In genomic region chr10:80153460-80153859, GRCh38 we compare ENCODE assay signal across 22 cellular contexts. TPM values are rescaled to one million over a fixed set of nuclear protein-coding genes. Genes with fewer than 3 reads are reported as not detected.
DNase-seq lines count a peak whose midpoint lies in the region; ATAC-seq, FAIRE-seq and TF ChIP-seq lines count a peak whose summit lies in the region.
"Had no signal": no experiment of that assay in that cellular context is flagged by ENCODE, and none has a peak within 500 bp of the region (broad histone marks: within the 10 kb centered on the region; RNA-seq: fewer than 3 reads in every experiment).

No MANE protein-coding gene starts in this region.

- peak overlapping the region; percentile 16 for H3K27ac Mint-ChIP-seq in stimulated activated naive CD8-positive, alpha-beta T cell treated with anti-CD3 and anti-CD28 coated beads, Interleukin-15, Interleukin-2, amounts not matched to agents 100 ng/mL and 50 ng/mL, for 24 hours
- H3K27ac Mint-ChIP-seq in activated T-helper 1 cell treated with anti-CD3 and anti-CD28 coated beads, Interleukin-12 subunit alpha, Interleukin-12 subunit beta, Interleukin-2, Interleukin-4 antibody, amounts not matched to agents 30 ng/mL and 10 ng/mL and 1 ng/mL, durations not matched to agents 14 hours and 24 hours and 36 hours = peak overlapping the region; percentile 54
- H3K27ac Mint-ChIP-seq in osteocyte (ENCODE audit: unreplicated experiment) = peak overlapping the region; percentile 70
- H3K27ac Mint-ChIP-seq: progenitor cell of endocrine pancreas had no signal

- peaks cover 24% of the 10 kb centered on the region for H3K4me1 Mint-ChIP-seq in stimulated activated naive CD8-positive, alpha-beta T cell treated with anti-CD3 and anti-CD28 coated beads, Interleukin-15, Interleukin-2, amounts not matched to agents 100 ng/mL and 50 ng/mL, for 24 hours (ENCODE audit: low read depth)
- H3K4me1 Mint-ChIP-seq in activated T-helper 1 cell treated with anti-CD3 and anti-CD28 coated beads, Interleukin-12 subunit alpha, Interleukin-12 subunit beta, Interleukin-2, Interleukin-4 antibody, amounts not matched to agents 30 ng/mL and 10 ng/mL and 1 ng/mL, durations not matched to agents 14 hours and 24 hours and 36 hours (ENCODE audit: low read depth) = peaks cover under 1% of the 10 kb centered on the region
- H3K4me1 Mint-ChIP-seq in osteocyte (ENCODE audit: unreplicated experiment) = peaks cover 46% of the 10 kb centered on the region

- peaks cover 8% of the 10 kb centered on the region in 2 donors for H3K4me1 ChIP-seq in aorta (ENCODE audit: control insufficient read depth in 1 of 2, insufficient read depth in 2 of 2, low read length in 2 of 2)

- no peak overlapping the region for H3K27ac ChIP-seq in aorta (ENCODE audit: low read depth in 1 of 2, low read length in 2 of 2)

- no peak for TF ChIP-seq CTCF in osteocyte (IDR thresholded peaks at IDR 0.05)

- H3K9me3 Mint-ChIP-seq in stimulated activated naive CD8-positive, alpha-beta T cell treated with anti-CD3 and anti-CD28 coated beads, Interleukin-15, Interleukin-2, amounts not matched to agents 100 ng/mL and 50 ng/mL, for 24 hours = peaks cover 11% of the 10 kb centered on the region
- no peaks in the 10 kb centered on the region for H3K9me3 Mint-ChIP-seq in activated T-helper 1 cell treated with anti-CD3 and anti-CD28 coated beads, Interleukin-12 subunit alpha, Interleukin-12 subunit beta, Interleukin-2, Interleukin-4 antibody, amounts not matched to agents 30 ng/mL and 10 ng/mL and 1 ng/mL, durations not matched to agents 14 hours and 24 hours and 36 hours
- peaks cover 11% of the 10 kb centered on the region for H3K9me3 Mint-ChIP-seq in osteocyte (ENCODE audit: unreplicated experiment)

- no peak overlapping the region for H3K4me3 ChIP-seq in aorta (ENCODE audit: low read length in 2 of 2)
- H3K4me3 ChIP-seq: GM12878, tibial artery had no signal

- ATAC-seq in stimulated activated naive CD8-positive, alpha-beta T cell treated with anti-CD3 and anti-CD28 coated beads, Interleukin-15, Interleukin-2, amounts not matched to agents 100 U/mL and 50 U/mL, for 24 hours = no peak
- ATAC-seq in aorta (ENCODE audit: low FRiP score) (no peak), GM21447 (IDR thresholded peaks at IDR 0.05; ENCODE audit: unreplicated experiment) (no peak)
- ATAC-seq: GM12878 had no signal

- peaks cover 4 to 5% of the 10 kb centered on the region in 2 donors for H3K36me3 ChIP-seq in aorta (ENCODE audit: control insufficient read depth in 1 of 2, insufficient read depth in 2 of 2, low read length in 1 of 2)

- DNase-seq in stimulated activated naive CD8-positive, alpha-beta T cell treated with anti-CD3 and anti-CD28 coated beads, Interleukin-15, Interleukin-2, amounts not matched to agents 100 U/mL and 50 U/mL, for 24 hours = no peak
- no peak for DNase-seq in activated T-helper 1 cell treated with anti-CD3 and anti-CD28 coated beads, Interleukin-12 subunit alpha, Interleukin-12 subunit beta, Interleukin-2, Interleukin-4 antibody, amounts not matched to agents 30 ng/mL and 10 ng/mL and 1 ng/mL, durations not matched to agents 14 hours and 24 hours and 36 hours (ENCODE audit: low spot score)
- no peak for DNase-seq in osteocyte (ENCODE audit: extremely low spot score, unreplicated experiment)
- peak; percentile 42 to 61 for DNase-seq in aorta
- DNase-seq in RCC 7860 (ENCODE audit: low spot score) = no peak
- no peak for DNase-seq in activated CD4-positive, CD25-positive, alpha-beta regulatory T cell treated with anti-CD3 and anti-CD28 coated beads, Interleukin-2, amount 50 U/mL, for 72 hours
- DNase-seq: activated CD4-positive, alpha-beta T cell treated with anti-CD3 and anti-CD28 coated beads for 48 hours; activated CD8-positive, alpha-beta memory T cell treated with anti-CD3 and anti-CD28 coated beads, Interleukin-2, amount 50 U/mL, for 48 hours; activated naive CD4-positive, alpha-beta T cell; cerebellar nuclear complex; foreskin melanocyte; KBM-7; NCI-H1694 treated with DMSO at 0.1 percent for 48 hours; OCI-M1; T-helper 1 cell; tibial artery had no signal

- H3K36me3 Mint-ChIP-seq in stimulated activated naive CD8-positive, alpha-beta T cell treated with anti-CD3 and anti-CD28 coated beads, Interleukin-15, Interleukin-2, amounts not matched to agents 100 ng/mL and 50 ng/mL, for 24 hours (ENCODE audit: low read depth) = peaks cover 91% of the 10 kb centered on the region
- peaks cover 68% of the 10 kb centered on the region for H3K36me3 Mint-ChIP-seq in activated T-helper 1 cell treated with anti-CD3 and anti-CD28 coated beads, Interleukin-12 subunit alpha, Interleukin-12 subunit beta, Interleukin-2, Interleukin-4 antibody, amounts not matched to agents 30 ng/mL and 10 ng/mL and 1 ng/mL, durations not matched to agents 14 hours and 24 hours and 36 hours (ENCODE audit: low read depth)
- H3K36me3 Mint-ChIP-seq in osteocyte (ENCODE audit: unreplicated experiment) = peaks cover 48% of the 10 kb centered on the region

- no peak for FAIRE-seq in RCC 7860 (lab: Jason Lieb, UNC)
- FAIRE-seq: GM12878 had no signal

- no peak overlapping the region for H3K4me3 Mint-ChIP-seq in stimulated activated naive CD8-positive, alpha-beta T cell treated with anti-CD3 and anti-CD28 coated beads, Interleukin-15, Interleukin-2, amounts not matched to agents 100 ng/mL and 50 ng/mL, for 24 hours
- H3K4me3 Mint-ChIP-seq in activated T-helper 1 cell treated with anti-CD3 and anti-CD28 coated beads, Interleukin-12 subunit alpha, Interleukin-12 subunit beta, Interleukin-2, Interleukin-4 antibody, amounts not matched to agents 30 ng/mL and 10 ng/mL and 1 ng/mL, durations not matched to agents 14 hours and 24 hours and 36 hours = no peak overlapping the region
- H3K4me3 Mint-ChIP-seq in osteocyte (ENCODE audit: unreplicated experiment) = no peak overlapping the region
- H3K4me3 Mint-ChIP-seq: neural crest cell had no signal

- no peaks in the 10 kb centered on the region for H3K27me3 ChIP-seq in aorta (ENCODE audit: control insufficient read depth in 1 of 2, insufficient read depth in 2 of 2, low read length in 1 of 2)
- H3K27me3 ChIP-seq: tibial artery had no signal

- H3K9me3 ChIP-seq in aorta (ENCODE audit: control insufficient read depth, low read length) = no peaks in the 10 kb centered on the region

- 78 to 97% methylated on average over 3 of the region's 3 CpGs for WGBS in aorta, 2 donors

- intact Hi-C loops in activated T-helper 1 cell treated with anti-CD3 and anti-CD28 coated beads, Interleukin-12 subunit alpha, Interleukin-12 subunit beta, Interleukin-2, Interleukin-4 antibody, amounts not matched to agents 30 ng/mL and 10 ng/mL and 1 ng/mL, durations not matched to agents 14 hours and 24 hours and 36 hours (cut with micrococcal nuclease) = no loop called here
- intact Hi-C loops in aorta (cut with DNase I) = no loop called here

- no peaks in the 10 kb centered on the region for H3K27me3 Mint-ChIP-seq in stimulated activated naive CD8-positive, alpha-beta T cell treated with anti-CD3 and anti-CD28 coated beads, Interleukin-15, Interleukin-2, amounts not matched to agents 100 ng/mL and 50 ng/mL, for 24 hours
- no peaks in the 10 kb centered on the region for H3K27me3 Mint-ChIP-seq in activated T-helper 1 cell treated with anti-CD3 and anti-CD28 coated beads, Interleukin-12 subunit alpha, Interleukin-12 subunit beta, Interleukin-2, Interleukin-4 antibody, amounts not matched to agents 30 ng/mL and 10 ng/mL and 1 ng/mL, durations not matched to agents 14 hours and 24 hours and 36 hours (ENCODE audit: insufficient read depth)
- H3K27me3 Mint-ChIP-seq in osteocyte (ENCODE audit: unreplicated experiment) = no peaks in the 10 kb centered on the region
- H3K27me3 Mint-ChIP-seq: progenitor cell of endocrine pancreas had no signal

RNA-seq across cellular contexts. Expression of gene PLAC9, which starts 20.9 kb away (rescaled TPM):
- not detected in 2 replicates for total RNA-seq in activated T-helper 1 cell treated with anti-CD3 and anti-CD28 coated beads, Interleukin-12 subunit alpha, Interleukin-12 subunit beta, Interleukin-2, Interleukin-4 antibody, amounts not matched to agents 30 ng/mL and 10 ng/mL and 1 ng/mL, durations not matched to agents 14 hours and 24 hours and 36 hours
- total RNA-seq in osteocyte (125 and 131 TPM in 2 replicates), aorta (100 to 1,000 TPM in 1 of 2 donors, 10 to 100 TPM in 1; 37.7 to 113 TPM)
- polyA plus RNA-seq in aorta = 100 to 1,000 TPM in 1 of 2 donors, 10 to 100 TPM in 1; 72.6 to 166 TPM
- total RNA-seq: GM12878, mononuclear cell had no signal
- polyA plus RNA-seq: GM12878 had no signal

RNA-seq across cellular contexts. Expression of gene ANXA11, which starts 51.9 kb away (rescaled TPM):
- total RNA-seq in activated T-helper 1 cell treated with anti-CD3 and anti-CD28 coated beads, Interleukin-12 subunit alpha, Interleukin-12 subunit beta, Interleukin-2, Interleukin-4 antibody, amounts not matched to agents 30 ng/mL and 10 ng/mL and 1 ng/mL, durations not matched to agents 14 hours and 24 hours and 36 hours = 216 and 239 TPM in 2 replicates
- 127 and 129 TPM in 2 replicates for total RNA-seq in osteocyte
- 100 to 1,000 TPM; 227 to 256 TPM for total RNA-seq in aorta
- polyA plus RNA-seq in aorta = 100 to 1,000 TPM in 1 of 2 donors, 10 to 100 TPM in 1; 97.3 to 160 TPM

Comparison
In these comparisons a context has a peak if more than half of its experiments do, and no peak if none do; other contexts are left out.
1. H3K27ac Mint-ChIP-seq: peak in every context shown above with its lines; median percentile 70 in osteocyte; 54 in activated T-helper 1 cell treated with anti-CD3 and anti-CD28 coated beads, Interleukin-12 subunit alpha, Interleukin-12 subunit beta, Interleukin-2, Interleukin-4 antibody, amounts not matched to agents 30 ng/mL and 10 ng/mL and 1 ng/mL, durations not matched to agents 14 hours and 24 hours and 36 hours; 16 in stimulated activated naive CD8-positive, alpha-beta T cell treated with anti-CD3 and anti-CD28 coated beads, Interleukin-15, Interleukin-2, amounts not matched to agents 100 ng/mL and 50 ng/mL, for 24 hours.
2. DNase-seq: peak in aorta (2 of 2); none in stimulated activated naive CD8-positive, alpha-beta T cell treated with anti-CD3 and anti-CD28 coated beads, Interleukin-15, Interleukin-2, amounts not matched to agents 100 U/mL and 50 U/mL, for 24 hours (single experiment), activated T-helper 1 cell treated with anti-CD3 and anti-CD28 coated beads, Interleukin-12 subunit alpha, Interleukin-12 subunit beta, Interleukin-2, Interleukin-4 antibody, amounts not matched to agents 30 ng/mL and 10 ng/mL and 1 ng/mL, durations not matched to agents 14 hours and 24 hours and 36 hours (single experiment), osteocyte (single experiment), RCC 7860 (single experiment) and activated CD4-positive, CD25-positive, alpha-beta regulatory T cell treated with anti-CD3 and anti-CD28 coated beads, Interleukin-2, amount 50 U/mL, for 72 hours (single experiment).
3. RNA of gene PLAC9, which starts 20.9 kb away (total RNA-seq): 125 to 131 TPM in osteocyte and 37.7 to 113 TPM in aorta; not detected in activated T-helper 1 cell treated with anti-CD3 and anti-CD28 coated beads, Interleukin-12 subunit alpha, Interleukin-12 subunit beta, Interleukin-2, Interleukin-4 antibody, amounts not matched to agents 30 ng/mL and 10 ng/mL and 1 ng/mL, durations not matched to agents 14 hours and 24 hours and 36 hours; every median in the first group is over 10 times any median in the second.